Comparison of ENCODE assay signal across 30 cellular contexts in genomic region chr1:196628838-196629237, GRCh38. TPM values are rescaled to one million over a fixed set of nuclear protein-coding genes. Genes with fewer than 3 reads are reported as not detected.
"Had no signal": no experiment of that assay in that cellular context is flagged by ENCODE, and none has a peak within 500 bp of the region (broad histone marks: within the 10 kb centered on the region; RNA-seq: fewer than 3 reads in every experiment).

No MANE protein-coding gene starts in this region.

- FAIRE-seq: urothelium cell line had no signal

- H3K4me2 ChIP-seq: neural progenitor cell had no signal

- H3K27me3 Mint-ChIP-seq: progenitor cell of endocrine pancreas; stimulated activated naive B cell treated with anti-CD40 and anti-IgM and Interleukin-4, amounts not matched to agents 10 μg/mL and 1 μg/mL and 100 μg/mL, for 72 hours; stimulated activated naive CD8-positive, alpha-beta T cell treated with anti-CD3 and anti-CD28 coated beads, Interleukin-15, Interleukin-2, amounts not matched to agents 100 ng/mL and 50 ng/mL, for 24 hours had no signal

- H3K4me3 ChIP-seq: neural progenitor cell, ovary, psoas muscle, right lobe of liver, sigmoid colon, stomach, thoracic aorta, thyroid gland, tibial nerve, upper lobe of left lung, vagina had no signal

- DNase-seq: natural killer cell; occipital lobe; ovary; posterior cingulate gyrus; psoas muscle; right cardiac atrium; right lobe of liver; sigmoid colon; small intestine; stimulated activated CD4-positive, alpha-beta T cell treated with anti-CD3 and anti-CD28 coated beads, Interleukin-15, amount 100 ng/mL, for 24 hours; stimulated activated CD4-positive, alpha-beta T cell treated with anti-CD3 and anti-CD28 coated beads, Interleukin-2, amount 100 ng/mL, for 24 hours; stimulated activated CD4-positive, alpha-beta T cell treated with anti-CD3 and anti-CD28 coated beads, Interleukin-2, amount 100 ng/mL, for 48 hours; stimulated activated CD4-positive, alpha-beta T cell treated with anti-CD3 and anti-CD28 coated beads, Interleukin-4, amount 100 ng/mL, for 24 hours; stimulated activated naive B cell treated with anti-CD40 and anti-IgM and Interleukin-4, amounts not matched to agents 10 μg/mL and 1 μg/mL and 100 μg/mL, for 72 hours; stimulated activated naive CD4-positive, alpha-beta T cell treated with Interleukin-2 at 50 U/mL for 16 hours; stomach; thyroid gland; trophoblast cell; upper lobe of left lung had no signal

- H3K4me3 Mint-ChIP-seq: natural killer cell; nephron; neural progenitor cell; stimulated activated effector memory CD8-positive, alpha-beta T cell treated with anti-CD3 and anti-CD28 coated beads, Interleukin-12 subunit alpha, Interleukin-12 subunit beta, amount 100 ng/mL, for 72 hours; stimulated activated naive B cell treated with anti-CD40 and anti-IgM and Interleukin-4, amounts not matched to agents 10 μg/mL and 1 μg/mL and 100 μg/mL, for 72 hours; stimulated activated naive CD8-positive, alpha-beta T cell treated with anti-CD3 and anti-CD28 coated beads, Interleukin-15, Interleukin-2, amounts not matched to agents 100 ng/mL and 50 ng/mL, for 24 hours had no signal

- H3K4me1 Mint-ChIP-seq: natural killer cell; nephron; neural progenitor cell; stimulated activated effector memory CD8-positive, alpha-beta T cell treated with anti-CD3 and anti-CD28 coated beads, Interleukin-12 subunit alpha, Interleukin-12 subunit beta, amount 100 ng/mL, for 72 hours; stimulated activated naive B cell treated with anti-CD40 and anti-IgM and Interleukin-4, amounts not matched to agents 10 μg/mL and 1 μg/mL and 100 μg/mL, for 72 hours had no signal

- H3K27ac ChIP-seq: neural progenitor cell, ovary, parathyroid adenoma, psoas muscle, right lobe of liver, sigmoid colon, stomach, thoracic aorta, thyroid gland, tibial nerve, upper lobe of left lung, vagina had no signal

- H3K36me3 Mint-ChIP-seq: neural progenitor cell; stimulated activated effector memory CD8-positive, alpha-beta T cell treated with anti-CD3 and anti-CD28 coated beads, Interleukin-12 subunit alpha, Interleukin-12 subunit beta, amount 100 ng/mL, for 72 hours; stimulated activated naive B cell treated with anti-CD40 and anti-IgM and Interleukin-4, amounts not matched to agents 10 μg/mL and 1 μg/mL and 100 μg/mL, for 72 hours had no signal

- ATAC-seq: natural killer cell; psoas muscle; right cardiac atrium; right lobe of liver; stimulated activated effector memory CD8-positive, alpha-beta T cell treated with anti-CD3 and anti-CD28 coated beads, Interleukin-12 subunit alpha, Interleukin-12 subunit beta, amount 100 ng/mL, for 72 hours; stimulated activated naive B cell treated with anti-CD40 and anti-IgM and Interleukin-4, amounts not matched to agents 10 μg/mL and 1 μg/mL and 100 μg/mL, for 72 hours had no signal

- H3K27ac Mint-ChIP-seq: natural killer cell; nephron; neural progenitor cell; progenitor cell of endocrine pancreas; stimulated activated effector memory CD8-positive, alpha-beta T cell treated with anti-CD3 and anti-CD28 coated beads, Interleukin-12 subunit alpha, Interleukin-12 subunit beta, amount 100 ng/mL, for 72 hours; stimulated activated naive B cell treated with anti-CD40 and anti-IgM and Interleukin-4, amounts not matched to agents 10 μg/mL and 1 μg/mL and 100 μg/mL, for 72 hours; stimulated activated naive CD8-positive, alpha-beta T cell treated with anti-CD3 and anti-CD28 coated beads, Interleukin-15, Interleukin-2, amounts not matched to agents 100 ng/mL and 50 ng/mL, for 24 hours had no signal

- H3K4me1 ChIP-seq: neural progenitor cell, parathyroid adenoma, psoas muscle, right lobe of liver, sigmoid colon, stomach, thyroid gland, tibial nerve, upper lobe of left lung, vagina had no signal

- H3K27me3 ChIP-seq: neural progenitor cell, ovary, right lobe of liver, sigmoid colon, stomach, thyroid gland, tibial nerve, upper lobe of left lung, vagina had no signal

- H3K36me3 ChIP-seq: neural progenitor cell, ovary, right lobe of liver, sigmoid colon, stomach, thoracic aorta, thyroid gland, tibial nerve, upper lobe of left lung, vagina had no signal

- H3K79me2 ChIP-seq: parathyroid adenoma had no signal

- H3K9me3 ChIP-seq: ovary, right lobe of liver, thyroid gland, vagina had no signal

- H2AFZ ChIP-seq: neural progenitor cell, parathyroid adenoma had no signal

- H3K9ac ChIP-seq: neural progenitor cell, parathyroid adenoma had no signal

RNA-seq across cellular contexts. Expression of gene KCNT2, which starts 20.6 kb away (rescaled TPM):
- total RNA-seq: natural killer cell had no signal

RNA-seq across cellular contexts. Expression of gene CFH, which starts 23.0 kb away (rescaled TPM):
- total RNA-seq: progenitor cell of endocrine pancreas had no signal
- polyA plus RNA-seq: neural cell had no signal
